24 cellular contexts compared by ENCODE assay signal in the genomic region with DNA sequence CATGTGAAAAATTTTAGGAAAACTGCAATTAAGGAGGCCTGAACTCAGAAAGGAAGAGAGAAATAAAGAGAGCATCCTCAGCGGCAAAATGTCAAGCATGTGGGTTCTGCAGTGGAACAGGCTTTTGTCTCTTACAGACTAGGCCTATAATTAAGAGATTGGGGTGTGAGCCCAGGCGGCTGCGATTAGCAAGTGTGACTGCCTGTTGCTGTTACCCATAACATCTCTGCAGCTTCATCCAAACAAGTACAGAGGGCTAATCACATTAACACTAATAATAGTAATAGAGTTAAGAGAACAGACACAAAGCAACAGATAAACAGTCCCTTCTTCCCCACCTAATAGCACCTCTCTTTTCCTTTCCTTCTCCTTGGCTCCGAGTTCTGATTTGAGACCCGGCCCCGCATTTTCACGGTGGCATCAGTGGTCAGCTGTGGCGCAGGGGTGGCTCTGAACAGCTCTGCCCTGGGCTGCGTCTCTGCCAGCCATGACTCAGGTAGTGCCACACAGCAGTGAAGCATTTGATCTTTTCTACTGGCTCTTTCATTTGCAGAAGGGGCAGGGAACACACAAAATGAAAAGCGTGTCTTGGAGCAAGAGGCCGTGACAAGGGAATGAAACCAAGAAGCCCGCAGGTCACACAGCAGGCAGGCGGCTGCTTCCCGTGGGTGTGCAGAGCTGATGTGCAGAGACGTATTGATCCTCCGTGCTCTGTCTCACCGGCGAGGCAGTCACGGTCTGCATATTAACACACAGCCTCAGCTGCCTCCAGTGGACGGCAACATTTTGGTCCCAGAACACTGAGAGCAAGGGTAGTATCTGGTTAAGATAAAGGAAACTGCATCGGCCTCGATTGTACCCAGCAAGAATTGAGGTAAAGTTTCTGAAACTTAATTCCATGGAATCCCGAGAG.
DNase-seq lines count a peak whose midpoint lies in the region; ATAC-seq, FAIRE-seq and TF ChIP-seq lines count a peak whose summit lies in the region.
"Had no signal": no experiment of that assay in that cellular context is flagged by ENCODE, and none has a peak within 500 bp of the region (broad histone marks: within the 10 kb centered on the region; RNA-seq: fewer than 3 reads in every experiment).

No MANE protein-coding gene starts in this region.

- no peak for TF ChIP-seq POLR2A in GM12891 (IDR thresholded peaks at IDR 0.05; ENCODE audit: low read depth, low read length)

- no peak overlapping the region for H3K4ac ChIP-seq in mesenchymal stem cell (ENCODE audit: low read depth in 1 of 2, low read length in 2 of 2)

- no peak overlapping the region for H2AFZ ChIP-seq in mesenchymal stem cell (ENCODE audit: low read depth, low read length)

- intact Hi-C loops in Right ventricle myocardium superior (cut with DNase I) (no loop called here), cardiac septum (cut with DNase I) (no loop called here)

- DNase-seq in Right ventricle myocardium superior = no peak
- no peak for DNase-seq in cardiac septum (ENCODE audit: low spot score)
- peak; percentile 55 for DNase-seq in ecto neural progenitor cell (ENCODE audit: low spot score)
- no peak for DNase-seq in mesenchymal stem cell
- DNase-seq in KBM-7 = no peak
- DNase-seq in GM12891 (ENCODE audit: insufficient read length, low spot score) = no peak
- no peak for DNase-seq in NCI-H2029 (lab: John Stamatoyannopoulos, UW)
- DNase-seq: activated gamma-delta T cell; anterior cingulate cortex; CD4-positive, alpha-beta T cell; DND-41; esophagus squamous epithelium; heart right ventricle; NCI-H1092; NCI-H2171; ovary; SJCRH30; stimulated activated CD4-positive, alpha-beta T cell treated with anti-CD3 and anti-CD28 coated beads, Interleukin-12 subunit alpha, Interleukin-12 subunit beta, amount 100 ng/mL, for 4 hours; stimulated activated naive CD4-positive, alpha-beta T cell treated with Interleukin-2 at 50 U/mL for 16 hours; T-helper 2 cell had no signal

- ATAC-seq in Right ventricle myocardium superior (ENCODE audit: poor library complexity) (peak; percentile 52), HG02678 (IDR thresholded peaks at IDR 0.05; ENCODE audit: unreplicated experiment) (no peak)
- ATAC-seq: A549; activated CD4-positive, CD25-positive, alpha-beta regulatory T cell treated with anti-CD3 and anti-CD28 coated beads, Interleukin-2, amount 50 U/mL, for 24 hours had no signal

- in situ Hi-C loops in KBM-7 (cut with MboI; ENCODE audit: low pct_unique_long_range_greater_than_20kb, low sequenced_read_pairs) = no loop called here

- no peak overlapping the region for H3K23ac ChIP-seq in mesenchymal stem cell (ENCODE audit: low read length in 2 of 2)

- H3K27me3 ChIP-seq in mesenchymal stem cell (ENCODE audit: control insufficient read depth in 1 of 2, insufficient read depth in 1 of 2, low read length in 2 of 2) = no peaks in the 10 kb centered on the region
- H3K27me3 ChIP-seq: esophagus squamous epithelium, heart right ventricle, ovary, SJCRH30 had no signal

- H2BK15ac ChIP-seq in mesenchymal stem cell (ENCODE audit: low read depth, poor library complexity, severe bottlenecking) = no peak overlapping the region

- no peak overlapping the region for H3K4me3 ChIP-seq in mesenchymal stem cell (ENCODE audit: insufficient read depth in 1 of 2, low read depth in 1 of 2, low read length in 2 of 2)
- H3K4me3 ChIP-seq: A549, esophagus squamous epithelium, heart right ventricle, ovary, SJCRH30 had no signal

- no peak overlapping the region for H3K4me2 ChIP-seq in mesenchymal stem cell (ENCODE audit: low read length, poor library complexity, severe bottlenecking)
- H3K4me2 ChIP-seq: A549 had no signal

- no peaks in the 10 kb centered on the region for H3K4me1 ChIP-seq in mesenchymal stem cell (ENCODE audit: control insufficient read depth, insufficient read depth, low read depth, low read length)
- H3K4me1 ChIP-seq: A549, heart right ventricle, SJCRH30 had no signal

- no peak overlapping the region for H2BK12ac ChIP-seq in mesenchymal stem cell (ENCODE audit: low read length in 2 of 2)

- no peaks in the 10 kb centered on the region for H3K36me3 ChIP-seq in mesenchymal stem cell (ENCODE audit: control insufficient read depth in 1 of 2, insufficient read depth in 2 of 2, low read depth in 1 of 2, low read length in 2 of 2)
- H3K36me3 ChIP-seq: esophagus squamous epithelium, heart right ventricle, ovary, SJCRH30 had no signal

- H3K18ac ChIP-seq in mesenchymal stem cell (ENCODE audit: low read depth in 1 of 2, low read length in 2 of 2) = no peak overlapping the region

- H3K14ac ChIP-seq in mesenchymal stem cell (ENCODE audit: low read length in 2 of 2) = no peak overlapping the region

- no peak overlapping the region for H3K9ac ChIP-seq in mesenchymal stem cell (ENCODE audit: low read length)

- H2BK5ac ChIP-seq in mesenchymal stem cell (ENCODE audit: low read depth, low read length, poor library complexity, severe bottlenecking) = no peak overlapping the region

- H3K27ac ChIP-seq in mesenchymal stem cell (ENCODE audit: low read length, poor library complexity, severe bottlenecking) = no peak overlapping the region
- H3K27ac ChIP-seq: A549, ovary, SJCRH30 had no signal

- H2BK120ac ChIP-seq in mesenchymal stem cell (ENCODE audit: low read depth, low read length) = no peak overlapping the region

- H3K79me1 ChIP-seq in mesenchymal stem cell (replicated peaks; ENCODE audit: low read length, poor library complexity, severe bottlenecking) = no peaks in the 10 kb centered on the region

- H4K91ac ChIP-seq in mesenchymal stem cell (ENCODE audit: low read length) = no peak overlapping the region

- H3K9me3 ChIP-seq in mesenchymal stem cell (ENCODE audit: control insufficient read depth, low read length) = no peaks in the 10 kb centered on the region
- H3K9me3 ChIP-seq: A549, esophagus squamous epithelium, heart right ventricle, ovary, SJCRH30 had no signal

- 81% methylated on average over 20 of the region's 23 CpGs for WGBS in mesenchymal stem cell

- H2AK5ac ChIP-seq in mesenchymal stem cell (ENCODE audit: low read length, severe bottlenecking) = no peak overlapping the region

- peak overlapping the region; percentile 50 for H4K8ac ChIP-seq in mesenchymal stem cell (ENCODE audit: low read length)

- no peak for FAIRE-seq in GM12891 (lab: Jason Lieb, UNC)
- FAIRE-seq: A549, islet of Langerhans had no signal

TF ChIP-seq in GM12891, 5 proteins besides CTCF, POLR2A, EP300 and RAD21:
- TF ChIP-seq POLR2AphosphoS5 (IDR thresholded peaks at IDR 0.05; ENCODE audit: low read depth, low read length) (no peak), TAF1 (IDR thresholded peaks at IDR 0.05; ENCODE audit: low read depth, low read length) (no peak), POU2F2 (IDR thresholded peaks at IDR 0.05; ENCODE audit: low read depth, low read length) (no peak), SPI1 (IDR thresholded peaks at IDR 0.05; ENCODE audit: low read depth, low read length) (no peak), PAX5 (IDR thresholded peaks at IDR 0.05; ENCODE audit: insufficient read depth, low read length, severe bottlenecking) (no peak)
TF ChIP-seq in GM12891: peak in this region for 0.
